1 cellular context compared by ENCODE assay signal in the genomic region with DNA sequence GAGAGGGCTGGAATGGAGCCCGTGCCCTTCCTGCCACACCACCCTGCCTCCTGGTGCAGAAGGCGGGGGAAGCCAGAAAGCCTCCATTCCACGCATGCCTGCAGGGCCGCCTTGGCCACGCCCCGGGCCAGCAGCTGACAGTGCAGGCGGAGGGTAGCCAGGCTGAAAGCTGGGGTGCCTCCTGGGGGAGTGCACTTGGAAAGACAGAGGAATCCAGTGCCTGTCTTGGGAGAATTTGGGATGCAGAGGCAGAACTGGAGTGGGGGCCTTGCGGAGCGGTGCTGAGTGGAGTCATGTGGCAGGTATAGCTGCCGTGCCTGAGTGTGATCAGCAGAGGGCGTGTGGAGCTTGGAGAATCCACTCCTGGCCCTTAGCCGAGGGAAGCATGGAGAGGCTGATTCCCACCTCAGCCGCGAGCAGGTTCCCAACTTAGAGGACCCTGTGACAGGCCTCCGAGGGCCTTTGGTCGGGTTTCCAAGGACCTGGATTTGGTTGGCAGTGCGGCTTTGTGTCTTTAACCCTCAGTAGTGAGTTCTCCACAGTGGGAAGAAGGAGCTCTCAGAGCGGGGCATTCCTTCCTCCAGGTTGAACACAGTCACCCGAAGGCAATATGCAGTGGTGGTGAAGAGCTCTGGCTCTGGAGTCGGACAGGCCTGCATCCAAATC.
TF ChIP-seq lines count a peak whose summit lies in the region.

No MANE protein-coding gene starts in this region.

TF ChIP-seq in endothelial cell of umbilical vein, 7 proteins besides CTCF, POLR2A, EP300 and RAD21:
- peak; percentile 83 for TF ChIP-seq POLR2AphosphoS5 (IDR thresholded peaks at IDR 0.05; ENCODE audit: insufficient read depth, low read depth, low read length)
- TF ChIP-seq, protein P1, sequence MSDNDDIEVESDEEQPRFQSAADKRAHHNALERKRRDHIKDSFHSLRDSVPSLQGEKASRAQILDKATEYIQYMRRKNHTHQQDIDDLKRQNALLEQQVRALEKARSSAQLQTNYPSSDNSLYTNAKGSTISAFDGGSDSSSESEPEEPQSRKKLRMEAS (IDR thresholded peaks at IDR 0.05; ENCODE audit: insufficient read depth, insufficient read length), result peak; percentile 55
- no peak for TF ChIP-seq MYC (IDR thresholded peaks at IDR 0.05; ENCODE audit: low read depth, low read length)
TF ChIP-seq in endothelial cell of umbilical vein: peak in this region for 2.
